In genomic region chr7:20030915-20031362, GRCh38 we compare ENCODE assay signal across 10 cellular contexts.
A peak's percentile ranks its signal among the peaks of the same experiment; 100 is the strongest.
DNase-seq lines count a peak whose midpoint lies in the region; ATAC-seq and TF ChIP-seq lines count a peak whose summit lies in the region.
"Had no signal": no experiment of that assay in that cellular context is flagged by ENCODE, and none has a peak within 500 bp of the region (broad histone marks: within the 10 kb centered on the region; RNA-seq: fewer than 3 reads in every experiment).

No MANE protein-coding gene starts in this region.

- intact Hi-C loops in uterus (cut with DNase I; ENCODE audit: low total_unique reads) = no loop called here
- intact Hi-C loops in upper lobe of right lung (cut with DNase I) = no loop called here

- CTCF ChIA-PET in SK-N-SH (lab: Yijun Ruan, JAX) = interaction anchor here (1.2 to 1.3 kb wide), 2 partner anchors 9 to 11 kb away, joined by 3 read pairs; no protein-coding TSS in a partner anchor

- no peaks in the 10 kb centered on the region for H3K79me2 ChIP-seq in SK-N-SH (ENCODE audit: insufficient read depth)

- H3K27me3 ChIP-seq in SK-N-SH (ENCODE audit: insufficient read depth) (no peaks in the 10 kb centered on the region), RWPE2 (ENCODE audit: insufficient read depth, poor library complexity, severe bottlenecking) (no peaks in the 10 kb centered on the region), uterus (no peaks in the 10 kb centered on the region), upper lobe of right lung (no peaks in the 10 kb centered on the region)

- no peaks in the 10 kb centered on the region for H3K9me2 ChIP-seq in SK-N-SH

- TF ChIP-seq EP300 in SK-N-SH (IDR thresholded peaks at IDR 0.05; ENCODE audit: borderline replicate concordance in 1 of 2, low read depth in 1 of 2, low read length in 1 of 2) = 0 out of 4 replicates have a peak, but pooled peaks of 1 of the 2 experiments have one; percentile 15

- ATAC-seq in SK-N-SH treated with all-trans-retinoic acid at 6 μM for 48 hours (no peak; the same call in 2 of the 3 replicates), HG02973 (IDR thresholded peaks at IDR 0.05; ENCODE audit: unreplicated experiment) (peak; percentile 60), RWPE2 (ENCODE audit: low read depth) (peak; percentile 74), upper lobe of right lung (no peak)

- no peaks in the 10 kb centered on the region for H4K20me1 ChIP-seq in SK-N-SH (ENCODE audit: insufficient read depth)

- peak overlapping the region; percentile 62 for H2AFZ ChIP-seq in SK-N-SH (ENCODE audit: low read depth)

- peaks cover 9% of the 10 kb centered on the region for H3F3A ChIP-seq in SK-N-SH (replicated peaks; ENCODE audit: insufficient read depth)

- H3K4me1 ChIP-seq in SK-N-SH (ENCODE audit: control insufficient read depth in 1 of 2, insufficient read depth in 2 of 2, low read depth in 1 of 2, low read length in 1 of 2) = peaks cover 0 to 16% of the 10 kb centered on the region in 2 experiments; a peak in 2 of 4 replicates
- no peaks in the 10 kb centered on the region for H3K4me1 ChIP-seq in RWPE2 (ENCODE audit: insufficient read depth, poor library complexity, severe bottlenecking)
- H3K4me1 ChIP-seq in uterus = no peaks in the 10 kb centered on the region
- no peaks in the 10 kb centered on the region for H3K4me1 ChIP-seq in upper lobe of right lung

- H3K36me3 ChIP-seq in SK-N-SH (replicated peaks in 1 of 2; ENCODE audit: control insufficient read depth in 1 of 2, insufficient read depth in 2 of 2, low read length in 1 of 2) (no peaks in the 10 kb centered on the region), RWPE2 (ENCODE audit: low read depth) (no peaks in the 10 kb centered on the region), uterus (no peaks in the 10 kb centered on the region), upper lobe of right lung (no peaks in the 10 kb centered on the region)

- POLR2A ChIA-PET in SK-N-SH (lab: Yijun Ruan, JAX) = interaction anchor here (0.6 kb wide), 1 partner anchor 1082 kb away, joined by 5 read pairs; no protein-coding TSS in a partner anchor

- no peak for TF ChIP-seq POLR2A in uterus (IDR thresholded peaks at IDR 0.05)

- no peak for TF ChIP-seq CTCF in SK-N-SH (IDR thresholded peaks at IDR 0.05)
- no peak for TF ChIP-seq CTCF in RWPE2 (IDR thresholded peaks at IDR 0.05; ENCODE audit: poor library complexity, severe bottlenecking)
- no peak for TF ChIP-seq CTCF in uterus (IDR thresholded peaks at IDR 0.05)
- TF ChIP-seq CTCF in upper lobe of right lung (IDR thresholded peaks at IDR 0.05) = no peak

- H3K9me3 ChIP-seq in SK-N-SH = no peaks in the 10 kb centered on the region
- no peaks in the 10 kb centered on the region for H3K9me3 ChIP-seq in RWPE2 (ENCODE audit: severe bottlenecking)
- no peaks in the 10 kb centered on the region for H3K9me3 ChIP-seq in uterus
- H3K9me3 ChIP-seq in upper lobe of right lung = no peaks in the 10 kb centered on the region

- no peak for DNase-seq in SK-N-SH
- no peak for DNase-seq in RWPE2 (ENCODE audit: low spot score)
- no peak for DNase-seq in uterus
- no peak for DNase-seq in hepatic stellate cell (ENCODE audit: low spot score)
- no peak for DNase-seq in NK-92 (lab: John Stamatoyannopoulos, UW; ENCODE audit: unreplicated experiment)
- no peak for DNase-seq in upper lobe of right lung
- DNase-seq: 8988T, RPMI8226 had no signal

- peak overlapping the region; percentile 9; the same call in 1 of the 2 replicates for H3K4me2 ChIP-seq in SK-N-SH

- TF ChIP-seq RAD21 in SK-N-SH (IDR thresholded peaks at IDR 0.05; ENCODE audit: low read length) = no peak

- 0 out of 2 replicates have a peak overlapping the region, but pooled peaks have one; percentile 8 for H3K9ac ChIP-seq in SK-N-SH

- H3K4me3 ChIP-seq in SK-N-SH (ENCODE audit: low read depth in 2 of 2, low read length in 1 of 2) (no peak overlapping the region), RWPE2 (ENCODE audit: severe bottlenecking) (no peak overlapping the region), uterus (no peak overlapping the region), upper lobe of right lung (no peak overlapping the region)

- H3K27ac ChIP-seq in SK-N-SH (ENCODE audit: low read depth in 2 of 2, low read length in 1 of 2) (peak overlapping the region in 1 of 2 experiments; percentile 9; a peak in 1 of 4 replicates), RWPE2 (ENCODE audit: poor library complexity, severe bottlenecking) (no peak overlapping the region), uterus (peak overlapping the region; percentile 69 to 84), upper lobe of right lung (no peak overlapping the region)

TF ChIP-seq in SK-N-SH, 30 proteins besides CTCF, POLR2A, EP300 and RAD21:
- TF ChIP-seq EZH2phosphoT487 (IDR thresholded peaks at IDR 0.05; ENCODE audit: borderline replicate concordance, low read depth) = no peak
- no peak for TF ChIP-seq TCF12 (IDR thresholded peaks at IDR 0.05)
- TF ChIP-seq MAX (IDR thresholded peaks at IDR 0.05; ENCODE audit: low read depth) = no peak
- no peak for TF ChIP-seq NFIC (IDR thresholded peaks at IDR 0.05; ENCODE audit: borderline replicate concordance)
- TF ChIP-seq MEF2A (IDR thresholded peaks at IDR 0.05; ENCODE audit: borderline replicate concordance, low read depth) = peak; percentile 70
- no peak for TF ChIP-seq FOXM1 (IDR thresholded peaks at IDR 0.05; ENCODE audit: low read depth)

TF ChIP-seq in SK-N-SH treated with all-trans-retinoic acid at 6 μM for 48 hours, 23 proteins besides CTCF, POLR2A, EP300 and RAD21 (continues in another document):
- TF ChIP-seq CREB5 (CRISPR knock-in tag; IDR thresholded peaks at IDR 0.05; ENCODE audit: low read depth) (no peak), TOX (CRISPR knock-in tag; IDR thresholded peaks at IDR 0.05; ENCODE audit: borderline replicate concordance) (no peak), ZFP30 (CRISPR knock-in tag; IDR thresholded peaks at IDR 0.05) (no peak), PATZ1 (CRISPR knock-in tag; IDR thresholded peaks at IDR 0.05; ENCODE audit: borderline replicate concordance) (no peak), TSHZ2 (CRISPR knock-in tag; IDR thresholded peaks at IDR 0.05) (no peak)
- TF ChIP-seq, protein P1, sequence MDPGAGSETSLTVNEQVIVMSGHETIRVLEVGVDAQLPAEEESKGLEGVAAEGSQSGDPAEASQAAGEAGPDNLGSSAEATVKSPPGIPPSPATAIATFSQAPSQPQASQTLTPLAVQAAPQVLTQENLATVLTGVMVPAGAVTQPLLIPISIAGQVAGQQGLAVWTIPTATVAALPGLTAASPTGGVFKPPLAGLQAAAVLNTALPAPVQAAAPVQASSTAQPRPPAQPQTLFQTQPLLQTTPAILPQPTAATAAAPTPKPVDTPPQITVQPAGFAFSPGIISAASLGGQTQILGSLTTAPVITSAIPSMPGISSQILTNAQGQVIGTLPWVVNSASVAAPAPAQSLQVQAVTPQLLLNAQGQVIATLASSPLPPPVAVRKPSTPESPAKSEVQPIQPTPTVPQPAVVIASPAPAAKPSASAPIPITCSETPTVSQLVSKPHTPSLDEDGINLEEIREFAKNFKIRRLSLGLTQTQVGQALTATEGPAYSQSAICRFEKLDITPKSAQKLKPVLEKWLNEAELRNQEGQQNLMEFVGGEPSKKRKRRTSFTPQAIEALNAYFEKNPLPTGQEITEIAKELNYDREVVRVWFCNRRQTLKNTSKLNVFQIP (CRISPR knock-in tag; IDR thresholded peaks at IDR 0.05; ENCODE audit: borderline replicate concordance, low read depth) = no peak

Comparison
In these comparisons a context has a peak if more than half of its experiments do, and no peak if none do; other contexts are left out.
1. H3K27ac ChIP-seq: peak in uterus (2 of 2); none in RWPE2 (single experiment) and upper lobe of right lung (single experiment).
2. ATAC-seq: peak in HG02973 (single experiment) and RWPE2 (single experiment); none in SK-N-SH treated with all-trans-retinoic acid at 6 μM for 48 hours (single experiment) and upper lobe of right lung (single experiment).